2 cellular contexts compared by ENCODE assay signal in the genomic region with DNA sequence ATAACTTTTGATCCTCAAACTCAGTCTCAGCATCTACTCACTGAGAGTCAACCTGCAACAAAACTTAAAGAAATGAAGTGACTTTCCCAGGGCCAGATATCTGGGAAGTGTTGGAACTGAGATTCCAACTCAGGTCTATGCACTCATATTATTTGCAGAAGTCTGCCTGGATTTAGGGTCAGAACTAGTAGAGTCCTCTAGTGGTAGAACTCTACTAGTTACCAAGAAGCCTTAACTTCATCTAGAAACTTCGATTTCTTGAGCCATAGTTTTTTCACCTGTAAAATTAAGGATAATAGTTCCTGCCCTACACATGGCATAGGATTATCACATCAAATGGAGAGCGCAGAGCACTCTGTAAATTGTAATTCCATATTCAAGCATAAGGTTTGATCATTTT.
A peak's percentile ranks its signal among the peaks of the same experiment; 100 is the strongest.
TF ChIP-seq lines count a peak whose summit lies in the region.

No MANE protein-coding gene starts in this region.

TF ChIP-seq in IMR-90, 13 proteins besides CTCF, POLR2A, EP300 and RAD21:
- TF ChIP-seq CEBPB (IDR thresholded peaks at IDR 0.05; ENCODE audit: low read depth, low read length), result no peak
- no peak for TF ChIP-seq BHLHE40 (IDR thresholded peaks at IDR 0.05; ENCODE audit: low read depth, low read length)
- TF ChIP-seq MXI1 (IDR thresholded peaks at IDR 0.05; ENCODE audit: borderline replicate concordance, low read depth, low read length), result no peak
- no peak for TF ChIP-seq MAFK (IDR thresholded peaks at IDR 0.05; ENCODE audit: low read depth, low read length)
- no peak for TF ChIP-seq FOS (IDR thresholded peaks at IDR 0.05; ENCODE audit: low read depth, low read length)
- TF ChIP-seq, protein P1, sequence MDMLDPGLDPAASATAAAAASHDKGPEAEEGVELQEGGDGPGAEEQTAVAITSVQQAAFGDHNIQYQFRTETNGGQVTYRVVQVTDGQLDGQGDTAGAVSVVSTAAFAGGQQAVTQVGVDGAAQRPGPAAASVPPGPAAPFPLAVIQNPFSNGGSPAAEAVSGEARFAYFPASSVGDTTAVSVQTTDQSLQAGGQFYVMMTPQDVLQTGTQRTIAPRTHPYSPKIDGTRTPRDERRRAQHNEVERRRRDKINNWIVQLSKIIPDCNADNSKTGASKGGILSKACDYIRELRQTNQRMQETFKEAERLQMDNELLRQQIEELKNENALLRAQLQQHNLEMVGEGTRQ (IDR thresholded peaks at IDR 0.05; ENCODE audit: low read depth, low read length), result no peak
- TF ChIP-seq SMC3 (IDR thresholded peaks at IDR 0.05; ENCODE audit: low read depth, low read length), result no peak
- TF ChIP-seq CHD1 (IDR thresholded peaks at IDR 0.05; ENCODE audit: low read depth, low read length), result no peak
- no peak for TF ChIP-seq RCOR1 (IDR thresholded peaks at IDR 0.05; ENCODE audit: insufficient replicate concordance, low read length)
- TF ChIP-seq NFE2L2 (IDR thresholded peaks at IDR 0.05; ENCODE audit: low read depth, low read length), result no peak
- TF ChIP-seq RFX5 (IDR thresholded peaks at IDR 0.05; ENCODE audit: low read depth, low read length), result no peak
- no peak for TF ChIP-seq MAZ (IDR thresholded peaks at IDR 0.05; ENCODE audit: borderline replicate concordance, low read depth, low read length)
- TF ChIP-seq, protein P2, sequence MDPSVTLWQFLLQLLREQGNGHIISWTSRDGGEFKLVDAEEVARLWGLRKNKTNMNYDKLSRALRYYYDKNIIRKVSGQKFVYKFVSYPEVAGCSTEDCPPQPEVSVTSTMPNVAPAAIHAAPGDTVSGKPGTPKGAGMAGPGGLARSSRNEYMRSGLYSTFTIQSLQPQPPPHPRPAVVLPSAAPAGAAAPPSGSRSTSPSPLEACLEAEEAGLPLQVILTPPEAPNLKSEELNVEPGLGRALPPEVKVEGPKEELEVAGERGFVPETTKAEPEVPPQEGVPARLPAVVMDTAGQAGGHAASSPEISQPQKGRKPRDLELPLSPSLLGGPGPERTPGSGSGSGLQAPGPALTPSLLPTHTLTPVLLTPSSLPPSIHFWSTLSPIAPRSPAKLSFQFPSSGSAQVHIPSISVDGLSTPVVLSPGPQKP (IDR thresholded peaks at IDR 0.05; ENCODE audit: borderline replicate concordance, low read depth, low read length), result no peak

TF ChIP-seq in HepG2, 621 proteins besides CTCF, POLR2A, EP300 and RAD21:
- TF ChIP-seq STAG1 (CRISPR knock-in tag; IDR thresholded peaks at IDR 0.05), result peak; percentile 36
- no peak for TF ChIP-seq ZBTB38 (CRISPR knock-in tag; IDR thresholded peaks at IDR 0.05)
